In genomic region chr18:52392160-52392559, GRCh38 we compare ENCODE assay signal across 15 cellular contexts. TPM values are rescaled to one million over a fixed set of nuclear protein-coding genes. Genes with fewer than 3 reads are reported as not detected.
DNase-seq lines count a peak whose midpoint lies in the region; ATAC-seq and TF ChIP-seq lines count a peak whose summit lies in the region.
"Had no signal": no experiment of that assay in that cellular context is flagged by ENCODE, and none has a peak within 500 bp of the region (broad histone marks: within the 10 kb centered on the region; RNA-seq: fewer than 3 reads in every experiment).

No MANE protein-coding gene starts in this region.

- H3K36me3 ChIP-seq in CD8-positive, alpha-beta memory T cell (ENCODE audit: insufficient read depth, low read length): no peaks in the 10 kb centered on the region
- no peaks in the 10 kb centered on the region for H3K36me3 ChIP-seq in prostate gland
- H3K36me3 ChIP-seq: brain microvascular endothelial cell had no signal

- H3K9me3 ChIP-seq in CD8-positive, alpha-beta memory T cell (ENCODE audit: low read length): no peaks in the 10 kb centered on the region
- no peaks in the 10 kb centered on the region for H3K9me3 ChIP-seq in prostate gland

- TF ChIP-seq POLR2A in prostate gland (IDR thresholded peaks at IDR 0.05): no peak

- H3K27me3 Mint-ChIP-seq in CD8-positive, alpha-beta memory T cell: no peaks in the 10 kb centered on the region

- CTCF ChIA-PET in CD8-positive, alpha-beta memory T cell (lab: Charles Lee): no interaction called here

- ATAC-seq in HG03066 (IDR thresholded peaks at IDR 0.05; ENCODE audit: low read depth, unreplicated experiment): peak; percentile 46
- ATAC-seq: HepG2 had no signal

- no peaks in the 10 kb centered on the region for H3K4me1 Mint-ChIP-seq in CD8-positive, alpha-beta memory T cell

- POLR2A ChIA-PET in CD8-positive, alpha-beta memory T cell (lab: Charles Lee): no interaction called here

- peak; percentile 7 for DNase-seq in NCI-H2227 (lab: John Stamatoyannopoulos, UW; ENCODE audit: unreplicated experiment)
- no peak for DNase-seq in NCI-H2227 treated with DMSO at 0.1 percent for 48 hours (lab: John Stamatoyannopoulos, UW)
- peak; percentile 88 for DNase-seq in NCI-H82 (lab: John Stamatoyannopoulos, UW)
- no peak for DNase-seq in NCI-H187 treated with DMSO at 0.1 percent for 48 hours (lab: John Stamatoyannopoulos, UW)
- no peak for DNase-seq in DMS153 (lab: John Stamatoyannopoulos, UW)
- no peak for DNase-seq in CD8-positive, alpha-beta memory T cell
- no peak for DNase-seq in prostate gland (ENCODE audit: low spot score)
- DNase-seq: activated CD4-positive, alpha-beta T cell treated with anti-CD3 and anti-CD28 coated beads, Interleukin-2, amount 50 U/mL, for 4 hours; activated gamma-delta T cell treated with Interleukin-2 at 50 U/mL for 16 hours; brain microvascular endothelial cell; Calu3 had no signal

- H3K36me3 Mint-ChIP-seq in CD8-positive, alpha-beta memory T cell: no peaks in the 10 kb centered on the region
- H3K36me3 Mint-ChIP-seq: type B pancreatic cell had no signal

- no peaks in the 10 kb centered on the region for H3K4me1 ChIP-seq in CD8-positive, alpha-beta memory T cell (ENCODE audit: insufficient read depth, low read length)
- H3K4me1 ChIP-seq in prostate gland (replicated peaks): no peaks in the 10 kb centered on the region

- WGBS in prostate gland: 95% methylated on average over 2 of the region's 2 CpGs

- no peak overlapping the region for H3K4me3 ChIP-seq in CD8-positive, alpha-beta memory T cell (ENCODE audit: low read length)
- no peak overlapping the region for H3K4me3 ChIP-seq in prostate gland

- H3K9me3 Mint-ChIP-seq in CD8-positive, alpha-beta memory T cell: peaks cover 0 to 7% (median 0%) of the 10 kb centered on the region in 5 donors
- H3K9me3 Mint-ChIP-seq: type B pancreatic cell had no signal

- TF ChIP-seq CTCF in prostate gland (IDR thresholded peaks at IDR 0.05): no peak

- H3K4me3 Mint-ChIP-seq in CD8-positive, alpha-beta memory T cell: no peak overlapping the region
- H3K4me3 Mint-ChIP-seq: type B pancreatic cell had no signal

- H3K27ac Mint-ChIP-seq in CD8-positive, alpha-beta memory T cell: no peak overlapping the region
- H3K27ac Mint-ChIP-seq: type B pancreatic cell had no signal

- intact Hi-C loops in prostate gland (cut with DNase I): loop anchor here (10.0 kb wide), 1 partner anchor 53 kb away; no protein-coding TSS in a partner anchor

- no peak overlapping the region for H3K27ac ChIP-seq in CD8-positive, alpha-beta memory T cell (ENCODE audit: low read depth, low read length)
- no peak overlapping the region for H3K27ac ChIP-seq in prostate gland
- H3K27ac ChIP-seq: brain microvascular endothelial cell had no signal

- no peaks in the 10 kb centered on the region for H3K27me3 ChIP-seq in CD8-positive, alpha-beta memory T cell (ENCODE audit: insufficient read depth, low read length, poor library complexity, severe bottlenecking)
- H3K27me3 ChIP-seq in prostate gland (replicated peaks; ENCODE audit: insufficient read depth): no peaks in the 10 kb centered on the region
- H3K27me3 ChIP-seq: brain microvascular endothelial cell had no signal

RNA-seq across cellular contexts. Expression of gene DCC, which starts 52.2 kb away (rescaled TPM):
- total RNA-seq in CD8-positive, alpha-beta memory T cell: not detected
- not detected for polyA plus RNA-seq in CD8-positive, alpha-beta memory T cell
- 1 to 10 TPM in 1 of 2 donors, under 1 TPM in 1; 0.55 to 3.7 TPM for total RNA-seq in prostate gland
- total RNA-seq: Calu3; HepG2; T-helper 1 cell treated with Interleukin-12 subunit alpha and Interleukin-12 subunit beta and Interleukin-4 antibody, amounts not matched to agents 30 ng/mL and 1 ng/mL, for 36 hours had no signal
- polyA plus RNA-seq: HepG2 had no signal

Comparison
In these comparisons a context has a peak if more than half of its experiments do, and no peak if none do; other contexts are left out.
1. DNase-seq: peak in NCI-H2227 (single experiment) and NCI-H82 (single experiment); none in NCI-H2227 treated with DMSO at 0.1 percent for 48 hours (single experiment), NCI-H187 treated with DMSO at 0.1 percent for 48 hours (single experiment), DMS153 (single experiment), CD8-positive, alpha-beta memory T cell (0 of 5) and prostate gland (single experiment).